Comparison of ENCODE assay signal across 30 cellular contexts in genomic region chr6:42295688-42296087, GRCh38.
DNase-seq lines count a peak whose midpoint lies in the region; ATAC-seq, FAIRE-seq and TF ChIP-seq lines count a peak whose summit lies in the region.
"Had no signal": no experiment of that assay in that cellular context is flagged by ENCODE, and none has a peak within 500 bp of the region (broad histone marks: within the 10 kb centered on the region; RNA-seq: fewer than 3 reads in every experiment).

No MANE protein-coding gene starts in this region.

- H4K20me1 ChIP-seq in PC-3 (ENCODE audit: low read length) (no peaks in the 10 kb centered on the region), HepG2 (ENCODE audit: insufficient read depth, low read length) (no peaks in the 10 kb centered on the region)

- no peaks in the 10 kb centered on the region for H3K9me2 ChIP-seq in PC-3 (replicated peaks; ENCODE audit: low read length)

- H3K36me3 Mint-ChIP-seq in CD4-positive, alpha-beta memory T cell = peaks cover 35 to 36% of the 10 kb centered on the region in 2 donors
- peaks cover 28% of the 10 kb centered on the region for H3K36me3 Mint-ChIP-seq in effector memory CD8-positive, alpha-beta T cell (ENCODE audit: insufficient read depth)
- peaks cover 10% of the 10 kb centered on the region for H3K36me3 Mint-ChIP-seq in natural killer cell

- H3K4me1 Mint-ChIP-seq in CD4-positive, alpha-beta memory T cell = peaks cover 50 to 69% (median 59%) of the 10 kb centered on the region in 4 donors
- H3K4me1 Mint-ChIP-seq in effector memory CD8-positive, alpha-beta T cell (ENCODE audit: low read depth in 2 of 2) = peaks cover 49 to 65% of the 10 kb centered on the region in 2 donors
- H3K4me1 Mint-ChIP-seq in natural killer cell = peaks cover 58% of the 10 kb centered on the region in 2 donors

- intact Hi-C loops in CD4-positive, alpha-beta memory T cell (cut with micrococcal nuclease) = no loop called here
- intact Hi-C loops in PC-3 (cut with micrococcal nuclease) = no loop called here
- intact Hi-C loops in natural killer cell (cut with micrococcal nuclease) = loop anchor here (2.0 kb wide), 1 partner anchor 17 kb away; no protein-coding TSS in a partner anchor
- intact Hi-C loops in HepG2 (cut with micrococcal nuclease; ENCODE audit: unreplicated experiment) = no loop called here

- in situ Hi-C loops in HepG2 (cut with HindIII; ENCODE audit: extremely low pct_ligation_motif_present, low pct_unique_long_range_greater_than_20kb) = no loop called here

- no peak overlapping the region for H2AFZ ChIP-seq in PC-3 (ENCODE audit: low read length)
- no peak overlapping the region for H2AFZ ChIP-seq in HepG2 (ENCODE audit: low read length)

- peaks cover 8% of the 10 kb centered on the region for H3K36me3 ChIP-seq in CD4-positive, alpha-beta memory T cell (ENCODE audit: insufficient read depth, low read length)
- peaks cover 18% of the 10 kb centered on the region; the same call in 1 of the 2 replicates for H3K36me3 ChIP-seq in PC-3 (ENCODE audit: low read depth, low read length)
- H3K36me3 ChIP-seq in HepG2 (replicated peaks in 1 of 2; ENCODE audit: control insufficient read depth in 1 of 2, insufficient read depth in 2 of 2, low read length in 2 of 2) = no peaks in the 10 kb centered on the region
- H3K36me3 ChIP-seq: colonic mucosa, MG63 had no signal

- peaks cover 60% of the 10 kb centered on the region for H3K4me1 ChIP-seq in CD4-positive, alpha-beta memory T cell (ENCODE audit: insufficient read depth, low read length)
- H3K4me1 ChIP-seq in PC-3 (ENCODE audit: insufficient read depth, low read length) (peaks cover 70% of the 10 kb centered on the region), HepG2 (ENCODE audit: insufficient read depth, low read length) (no peaks in the 10 kb centered on the region)
- H3K4me1 ChIP-seq: colonic mucosa, sigmoid colon, tibial nerve had no signal

- POLR2A ChIA-PET in CD4-positive, alpha-beta memory T cell (lab: Charles Lee; ENCODE audit: partially characterized antibody) = no interaction called here
- POLR2A ChIA-PET in PC-3 (lab: Charles Lee; ENCODE audit: unreplicated experiment) = interaction anchor here (0.6 kb wide), 1 partner anchor 154 kb away, joined by 4 read pairs; no protein-coding TSS in a partner anchor
- POLR2A ChIA-PET in HepG2 (lab: Yijun Ruan, JAX) = no interaction called here

- H3K9me3 Mint-ChIP-seq in CD4-positive, alpha-beta memory T cell = no peaks in the 10 kb centered on the region
- H3K9me3 Mint-ChIP-seq in effector memory CD8-positive, alpha-beta T cell = no peaks in the 10 kb centered on the region
- peaks cover 0 to 2% of the 10 kb centered on the region in 2 donors for H3K9me3 Mint-ChIP-seq in natural killer cell
- H3K9me3 Mint-ChIP-seq: activated CD4-positive, alpha-beta memory T cell treated with anti-CD3 and anti-CD28 coated beads for 36 hours; activated naive CD4-positive, alpha-beta T cell treated with anti-CD3 and anti-CD28 coated beads, Interleukin-2, amount 50 U/mL, for 24 hours had no signal

- H3K79me2 ChIP-seq in PC-3 (ENCODE audit: low read length) = peaks cover 51% of the 10 kb centered on the region
- H3K79me2 ChIP-seq in HepG2 (ENCODE audit: insufficient read depth, low read length) = no peaks in the 10 kb centered on the region

- BruUV-seq in PC-3 (replicated peaks; lab: Mats Ljungman, UMichigan) (no TSS peak), HepG2 (replicated peaks; lab: Mats Ljungman, UMichigan) (no TSS peak)

- no peak overlapping the region for H3K27ac ChIP-seq in CD4-positive, alpha-beta memory T cell (ENCODE audit: low read depth, low read length)
- H3K27ac ChIP-seq in PC-3 (ENCODE audit: low read length) = peak overlapping the region; percentile 96
- no peak overlapping the region for H3K27ac ChIP-seq in HepG2 (ENCODE audit: extremely low read length, insufficient read depth, low read length)
- H3K27ac ChIP-seq: BLaER1, colonic mucosa, left ventricle myocardium inferior, sigmoid colon, SK-N-MC had no signal

- no peak for TF ChIP-seq EP300 in HepG2 (IDR thresholded peaks at IDR 0.05; ENCODE audit: low read depth in 2 of 2, low read length in 2 of 2)
- TF ChIP-seq EP300 in HepG2 (CRISPR knock-in tag; IDR thresholded peaks at IDR 0.05; ENCODE audit: borderline replicate concordance) = no peak

- H3K27ac Mint-ChIP-seq in CD4-positive, alpha-beta memory T cell = peak overlapping the region in 6 of 7 donors; percentile 31 to 69 (median 52)
- H3K27ac Mint-ChIP-seq in effector memory CD8-positive, alpha-beta T cell = peak overlapping the region; percentile 93 to 97
- H3K27ac Mint-ChIP-seq in natural killer cell = peak overlapping the region; percentile 84 to 88
- H3K27ac Mint-ChIP-seq: activated CD4-positive, alpha-beta memory T cell treated with anti-CD3 and anti-CD28 coated beads for 36 hours had no signal

- ATAC-seq in PC-3 (no peak), natural killer cell (peak; percentile 57 to 81 (median 75)), HG03108 (IDR thresholded peaks at IDR 0.05; ENCODE audit: unreplicated experiment) (no peak), HepG2 (no peak), HG03097 (IDR thresholded peaks at IDR 0.05; ENCODE audit: low FRiP score, unreplicated experiment) (no peak)
- ATAC-seq in effector memory CD8-positive, alpha-beta T cell (replicated peaks) = peak; percentile 54

- 9% methylated on average over 3 of the region's 3 CpGs for WGBS in HepG2 (ENCODE audit: low lambda C conversion rate)

- H3K27me3 Mint-ChIP-seq in CD4-positive, alpha-beta memory T cell = no peaks in the 10 kb centered on the region
- no peaks in the 10 kb centered on the region for H3K27me3 Mint-ChIP-seq in effector memory CD8-positive, alpha-beta T cell
- H3K27me3 Mint-ChIP-seq in natural killer cell (ENCODE audit: low read depth in 2 of 2) = no peaks in the 10 kb centered on the region
- H3K27me3 Mint-ChIP-seq: activated CD4-positive, alpha-beta memory T cell treated with anti-CD3 and anti-CD28 coated beads for 36 hours; activated naive CD4-positive, alpha-beta T cell treated with anti-CD3 and anti-CD28 coated beads, Interleukin-2, amount 50 U/mL, for 24 hours had no signal

- peaks cover 3% of the 10 kb centered on the region for H3F3A ChIP-seq in PC-3 (ENCODE audit: low read length, unreplicated experiment)

- H3K27me3 ChIP-seq in CD4-positive, alpha-beta memory T cell (ENCODE audit: insufficient read depth, low read length) = no peaks in the 10 kb centered on the region
- H3K27me3 ChIP-seq in PC-3 (ENCODE audit: low read length) = no peaks in the 10 kb centered on the region
- peaks cover 2 to 24% of the 10 kb centered on the region in 2 experiments; a peak in 3 of 5 replicates for H3K27me3 ChIP-seq in HepG2 (ENCODE audit: control insufficient read depth in 1 of 2, insufficient read depth in 2 of 2, low read length in 2 of 2)
- H3K27me3 ChIP-seq: BLaER1, colonic mucosa, MG63, sigmoid colon, tibial nerve had no signal

- no peaks in the 10 kb centered on the region for H3K9me3 ChIP-seq in CD4-positive, alpha-beta memory T cell (ENCODE audit: control insufficient read depth in 1 of 2, low read length in 2 of 2)
- H3K9me3 ChIP-seq in PC-3 (ENCODE audit: low read length) (no peaks in the 10 kb centered on the region), HepG2 (ENCODE audit: low read length) (no peaks in the 10 kb centered on the region)
- H3K9me3 ChIP-seq: BLaER1, colonic mucosa, left ventricle myocardium inferior, MG63, sigmoid colon, tibial nerve had no signal

- H3K4me2 ChIP-seq in PC-3 (ENCODE audit: low read length) (peak overlapping the region; percentile 40; the same call in 1 of the 2 replicates), HepG2 (ENCODE audit: low read depth, low read length) (no peak overlapping the region)
- H3K4me2 ChIP-seq: BLaER1 had no signal

- DNase-seq in CD4-positive, alpha-beta memory T cell = no peak
- DNase-seq in PC-3 (no peak), natural killer cell (no peak), HepG2 (ENCODE audit: low spot score) (no peak)
- DNase-seq in effector memory CD8-positive, alpha-beta T cell = no peak
- DNase-seq: activated CD4-positive, alpha-beta memory T cell treated with anti-CD3 and anti-CD28 coated beads for 36 hours; activated CD4-positive, CD25-positive, alpha-beta regulatory T cell treated with anti-CD3 and anti-CD28 coated beads, Interleukin-2, amount 50 U/mL, for 72 hours; anterior cingulate cortex; Calu3; colonic mucosa; DMS79 treated with DMSO at 0.1 percent for 48 hours; effector CD8-positive, alpha-beta T cell; GDM1; glutamatergic neuron; left ventricle myocardium inferior; MG63; NCI-H1105 treated with DMSO at 0.1 percent for 48 hours; NCI-H187 treated with DMSO at 0.1 percent for 48 hours; NCI-H2171; sigmoid colon; stimulated activated CD4-positive, alpha-beta T cell treated with anti-CD3 and anti-CD28 coated beads, Interleukin-12 subunit alpha, Interleukin-12 subunit beta, amount 100 ng/mL, for 4 hours; stimulated activated CD4-positive, alpha-beta T cell treated with anti-CD3 and anti-CD28 coated beads, Interleukin-2, amount 100 ng/mL, for 48 hours had no signal

- no peak overlapping the region for H3K4me3 ChIP-seq in CD4-positive, alpha-beta memory T cell (ENCODE audit: low read length in 2 of 2)
- H3K4me3 ChIP-seq in PC-3 (ENCODE audit: low read length) (no peak overlapping the region), HepG2 (replicated peaks in 1 of 3; ENCODE audit: insufficient read depth in 1 of 3, low read depth in 2 of 3, low read length in 3 of 3) (no peak overlapping the region)
- H3K4me3 ChIP-seq: BLaER1, colonic mucosa, left ventricle myocardium inferior, MG63, sigmoid colon, SK-N-MC, tibial nerve had no signal

- no peak for FAIRE-seq in HepG2 (lab: Jason Lieb, UNC)
- FAIRE-seq: bronchial epithelial cell, islet of Langerhans had no signal

- TF ChIP-seq RAD21 in HepG2 (CRISPR knock-in tag; IDR thresholded peaks at IDR 0.05) = no peak

- CTCF ChIA-PET in CD4-positive, alpha-beta memory T cell (lab: Charles Lee; ENCODE audit: partially characterized antibody) = interaction anchor here (1.2 to 5.1 kb wide), 2 partner anchors 237 to 252 kb away, joined by 3 to 22 read pairs; no protein-coding TSS in a partner anchor
- CTCF ChIA-PET in PC-3 (lab: Charles Lee) = no interaction called here
- CTCF ChIA-PET in HepG2 (lab: Yijun Ruan, JAX; ENCODE audit: low intra/inter-chr PET ratio, low total read pairs) = no interaction called here

- peak overlapping the region; percentile 74 for H3K9ac ChIP-seq in PC-3 (ENCODE audit: low read length)
- no peak overlapping the region for H3K9ac ChIP-seq in HepG2 (ENCODE audit: insufficient read depth, low read depth, low read length)
- H3K9ac ChIP-seq: BLaER1 had no signal

- no peak for TF ChIP-seq CTCF in PC-3 (conservative IDR thresholded peaks at IDR 0.05; ENCODE audit: low read depth, low read length)
- TF ChIP-seq CTCF in natural killer cell (IDR thresholded peaks at IDR 0.05) = no peak
- no peak for TF ChIP-seq CTCF in HepG2 (CRISPR knock-in tag; IDR thresholded peaks at IDR 0.05)

- peak overlapping the region in 5 of 8 donors; percentile 0 to 35 (median 26) for H3K4me3 Mint-ChIP-seq in CD4-positive, alpha-beta memory T cell
- peak overlapping the region; percentile 77 to 82 for H3K4me3 Mint-ChIP-seq in effector memory CD8-positive, alpha-beta T cell
- peak overlapping the region; percentile 73 for H3K4me3 Mint-ChIP-seq in natural killer cell
- H3K4me3 Mint-ChIP-seq: activated CD4-positive, alpha-beta memory T cell treated with anti-CD3 and anti-CD28 coated beads for 36 hours; activated naive CD4-positive, alpha-beta T cell treated with anti-CD3 and anti-CD28 coated beads, Interleukin-2, amount 50 U/mL, for 24 hours had no signal

- TF ChIP-seq POLR2A in HepG2 (IDR thresholded peaks at IDR 0.05; ENCODE audit: insufficient read depth in 1 of 2, low read depth in 2 of 2, low read length in 2 of 2) = no peak

Comparison
In these comparisons a context has a peak if more than half of its experiments do, and no peak if none do; other contexts are left out.
1. H3K4me3 Mint-ChIP-seq: peak in every context shown above with its lines; median percentile 80 in effector memory CD8-positive, alpha-beta T cell; 73 in natural killer cell; 26 in CD4-positive, alpha-beta memory T cell.
2. ATAC-seq: peak in effector memory CD8-positive, alpha-beta T cell (single experiment) and natural killer cell (3 of 3); none in PC-3 (single experiment), HG03108 (single experiment), HepG2 (single experiment) and HG03097 (single experiment).
3. Peak in every context shown above with its lines, with median percentiles within 50 percentile points of each other: H3K27ac Mint-ChIP-seq.